Comparison of ENCODE assay signal across 11 cellular contexts in genomic region chr10:133100706-133101463, GRCh38. TPM values are rescaled to one million over a fixed set of nuclear protein-coding genes. Genes with fewer than 3 reads are reported as not detected.
A peak's percentile ranks its signal among the peaks of the same experiment; 100 is the strongest.
DNase-seq lines count a peak whose midpoint lies in the region; ATAC-seq and TF ChIP-seq lines count a peak whose summit lies in the region.
"Had no signal": no experiment of that assay in that cellular context is flagged by ENCODE, and none has a peak within 500 bp of the region (broad histone marks: within the 10 kb centered on the region; RNA-seq: fewer than 3 reads in every experiment).

No MANE protein-coding gene starts in this region.

- H3K79me2 ChIP-seq in Karpas-422 (ENCODE audit: low read length): no peaks in the 10 kb centered on the region

- intact Hi-C loops in activated T-helper 2 cell treated with anti-CD3 and anti-CD28 coated beads, Interferon-gamma antibody, Interleukin-2, Interleukin-4, amounts not matched to agents 10 μg/mL and 5 μg/mL and 100 μg/mL, durations not matched to agents 14 hours and 24 hours and 36 hours (cut with micrococcal nuclease): no loop called here

- no peaks in the 10 kb centered on the region for H3K9me3 Mint-ChIP-seq in activated T-helper 2 cell treated with anti-CD3 and anti-CD28 coated beads, Interferon-gamma antibody, Interleukin-2, Interleukin-4, amounts not matched to agents 10 μg/mL and 5 μg/mL and 100 μg/mL, durations not matched to agents 14 hours and 24 hours and 36 hours
- H3K9me3 Mint-ChIP-seq in nephron progenitor cell: no peaks in the 10 kb centered on the region

- H3K4me1 Mint-ChIP-seq in activated T-helper 2 cell treated with anti-CD3 and anti-CD28 coated beads, Interferon-gamma antibody, Interleukin-2, Interleukin-4, amounts not matched to agents 10 μg/mL and 5 μg/mL and 100 μg/mL, durations not matched to agents 14 hours and 24 hours and 36 hours (ENCODE audit: low read depth): no peaks in the 10 kb centered on the region
- H3K4me1 Mint-ChIP-seq in nephron progenitor cell: peaks cover 38% of the 10 kb centered on the region

- H3K27me3 Mint-ChIP-seq in activated T-helper 2 cell treated with anti-CD3 and anti-CD28 coated beads, Interferon-gamma antibody, Interleukin-2, Interleukin-4, amounts not matched to agents 10 μg/mL and 5 μg/mL and 100 μg/mL, durations not matched to agents 14 hours and 24 hours and 36 hours (ENCODE audit: low read depth): peaks cover 5% of the 10 kb centered on the region
- H3K27me3 Mint-ChIP-seq in nephron progenitor cell (ENCODE audit: low read depth, poor library complexity): peaks cover 53% of the 10 kb centered on the region

- no peak overlapping the region for H3K4me3 ChIP-seq in Karpas-422 (ENCODE audit: low read length)
- H3K4me3 ChIP-seq: ascending aorta had no signal

- no peaks in the 10 kb centered on the region for H3K9me2 ChIP-seq in Karpas-422 (replicated peaks; ENCODE audit: insufficient read depth, low read length)

- H3K9ac ChIP-seq in Karpas-422 (ENCODE audit: low read length): no peak overlapping the region

- H2AFZ ChIP-seq in Karpas-422 (ENCODE audit: low read length): no peak overlapping the region

- no peaks in the 10 kb centered on the region for H3K27me3 ChIP-seq in Karpas-422 (ENCODE audit: low read length)
- H3K27me3 ChIP-seq: ascending aorta had no signal

- no peaks in the 10 kb centered on the region for H3K4me1 ChIP-seq in Karpas-422 (ENCODE audit: low read length)
- H3K4me1 ChIP-seq: ascending aorta had no signal

- no peaks in the 10 kb centered on the region for H3K9me3 ChIP-seq in Karpas-422 (ENCODE audit: low read length)
- H3K9me3 ChIP-seq: ascending aorta, prostate gland had no signal

- H3K36me3 Mint-ChIP-seq in activated T-helper 2 cell treated with anti-CD3 and anti-CD28 coated beads, Interferon-gamma antibody, Interleukin-2, Interleukin-4, amounts not matched to agents 10 μg/mL and 5 μg/mL and 100 μg/mL, durations not matched to agents 14 hours and 24 hours and 36 hours (ENCODE audit: low read depth): no peaks in the 10 kb centered on the region
- H3K36me3 Mint-ChIP-seq in nephron progenitor cell (ENCODE audit: low read depth): no peaks in the 10 kb centered on the region

- H4K20me1 ChIP-seq in Karpas-422 (ENCODE audit: insufficient read depth, low read depth, low read length): no peaks in the 10 kb centered on the region

- no peak overlapping the region for H3K27ac ChIP-seq in Karpas-422 (ENCODE audit: low read length)
- H3K27ac ChIP-seq: ascending aorta, prostate gland had no signal

- no peak overlapping the region for H3K4me2 ChIP-seq in Karpas-422 (ENCODE audit: low read depth, low read length, poor library complexity, severe bottlenecking)

- DNase-seq in Daoy (ENCODE audit: low read depth) (peak; percentile 54), Karpas-422 (peak; percentile 69), nephron progenitor cell (peak; percentile 82), NCI-H2171 treated with DMSO at 0.1 percent for 48 hours (lab: John Stamatoyannopoulos, UW) (no peak), dedifferentiated amniotic fluid mesenchymal stem cell (ENCODE audit: extremely low spot score) (no peak), inferior parietal cortex (ENCODE audit: extremely low spot score) (no peak)
- peak; percentile 25 for DNase-seq in activated T-helper 2 cell treated with anti-CD3 and anti-CD28 coated beads, Interferon-gamma antibody, Interleukin-2, Interleukin-4, amounts not matched to agents 10 μg/mL and 5 μg/mL and 100 μg/mL, durations not matched to agents 14 hours and 24 hours and 36 hours (ENCODE audit: low spot score)

- TF ChIP-seq CTCF in nephron progenitor cell (IDR thresholded peaks at IDR 0.05): no peak

- H3K27ac Mint-ChIP-seq in activated T-helper 2 cell treated with anti-CD3 and anti-CD28 coated beads, Interferon-gamma antibody, Interleukin-2, Interleukin-4, amounts not matched to agents 10 μg/mL and 5 μg/mL and 100 μg/mL, durations not matched to agents 14 hours and 24 hours and 36 hours: no peak overlapping the region
- no peak overlapping the region for H3K27ac Mint-ChIP-seq in nephron progenitor cell

- no peak for ATAC-seq in GM21360 (IDR thresholded peaks at IDR 0.05; ENCODE audit: unreplicated experiment)

- no peak overlapping the region for H3K4me3 Mint-ChIP-seq in activated T-helper 2 cell treated with anti-CD3 and anti-CD28 coated beads, Interferon-gamma antibody, Interleukin-2, Interleukin-4, amounts not matched to agents 10 μg/mL and 5 μg/mL and 100 μg/mL, durations not matched to agents 14 hours and 24 hours and 36 hours (ENCODE audit: low read depth)
- H3K4me3 Mint-ChIP-seq in nephron progenitor cell: no peak overlapping the region

- no peaks in the 10 kb centered on the region for H3K36me3 ChIP-seq in Karpas-422 (ENCODE audit: insufficient read depth, low read length)
- H3K36me3 ChIP-seq: ascending aorta, prostate gland had no signal

RNA-seq across cellular contexts. Expression of gene ADGRA1, which starts 13.2 kb away (rescaled TPM):
- total RNA-seq in Daoy (2014; rRNA removed; shearing (Covaris generic)): not detected in 2 replicates
- not detected in 2 replicates for total RNA-seq in Karpas-422 (2014; rRNA removed; shearing (Covaris generic); ENCODE audit: low replicate concordance)
- not detected in 2 replicates for total RNA-seq in activated T-helper 2 cell treated with anti-CD3 and anti-CD28 coated beads, Interferon-gamma antibody, Interleukin-2, Interleukin-4, amounts not matched to agents 10 μg/mL and 5 μg/mL and 100 μg/mL, durations not matched to agents 14 hours and 24 hours and 36 hours
- total RNA-seq: ascending aorta; T-helper 1 cell treated with Interleukin-12 subunit alpha and Interleukin-12 subunit beta and Interleukin-4 antibody, amounts not matched to agents 30 ng/mL and 1 ng/mL, for 36 hours had no signal

RNA-seq across cellular contexts. Expression of gene KNDC1, which starts 59.1 kb away (rescaled TPM):
- total RNA-seq in Daoy (2014; rRNA removed; shearing (Covaris generic)): not detected in 2 replicates
- not detected in 2 replicates for total RNA-seq in Karpas-422 (2014; rRNA removed; shearing (Covaris generic); ENCODE audit: low replicate concordance)
- total RNA-seq in activated T-helper 2 cell treated with anti-CD3 and anti-CD28 coated beads, Interferon-gamma antibody, Interleukin-2, Interleukin-4, amounts not matched to agents 10 μg/mL and 5 μg/mL and 100 μg/mL, durations not matched to agents 14 hours and 24 hours and 36 hours: 0.39 and 0.51 TPM in 2 replicates

Comparison
In these comparisons a context has a peak if more than half of its experiments do, and no peak if none do; other contexts are left out.
1. DNase-seq: peak in Daoy (single experiment), Karpas-422 (single experiment), activated T-helper 2 cell treated with anti-CD3 and anti-CD28 coated beads, Interferon-gamma antibody, Interleukin-2, Interleukin-4, amounts not matched to agents 10 μg/mL and 5 μg/mL and 100 μg/mL, durations not matched to agents 14 hours and 24 hours and 36 hours (single experiment) and nephron progenitor cell (single experiment); none in NCI-H2171 treated with DMSO at 0.1 percent for 48 hours (single experiment), dedifferentiated amniotic fluid mesenchymal stem cell (single experiment) and inferior parietal cortex (single experiment).